8 cellular contexts compared by ENCODE assay signal in the genomic region with DNA sequence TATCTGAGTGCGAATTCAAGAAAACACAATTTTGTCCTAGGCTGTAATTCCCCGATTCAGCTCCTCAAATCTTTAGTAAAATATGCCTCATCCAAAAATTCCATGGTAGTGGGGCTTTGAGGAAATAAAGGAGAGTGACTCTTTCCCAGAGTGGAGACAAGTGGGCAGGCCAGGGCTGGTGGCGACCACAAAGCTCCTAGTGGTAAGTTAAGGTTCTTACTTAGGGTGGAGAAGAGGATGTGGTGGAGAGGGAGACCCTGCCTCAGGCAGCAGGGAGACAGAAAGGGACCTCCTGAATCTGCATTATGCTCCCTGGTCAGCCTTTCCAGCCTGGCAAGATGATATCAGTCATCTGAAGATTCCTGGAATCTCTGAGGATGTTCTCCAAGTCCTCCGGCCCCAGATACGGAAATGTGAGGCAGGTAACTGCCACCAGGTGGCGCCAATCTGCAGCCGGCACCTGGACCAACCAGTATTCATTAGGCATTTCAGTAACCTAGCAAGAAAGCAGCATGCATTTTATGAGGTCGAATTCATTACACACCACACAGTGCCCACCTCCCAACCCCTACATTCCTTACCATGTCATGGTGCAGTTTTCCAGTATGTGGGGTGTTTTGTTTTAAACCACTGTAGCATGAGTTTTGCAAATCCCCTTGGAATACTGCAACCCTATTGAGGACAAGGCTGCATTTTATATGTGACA.
DNase-seq lines count a peak whose midpoint lies in the region; ATAC-seq, FAIRE-seq and TF ChIP-seq lines count a peak whose summit lies in the region.

No MANE protein-coding gene starts in this region.

- POLR2A ChIA-PET in CD4-positive, alpha-beta T cell (lab: Charles Lee) = no interaction called here

- ATAC-seq in CD4-positive, alpha-beta T cell (ENCODE audit: poor library complexity) = no peak
- ATAC-seq in GM18517 (IDR thresholded peaks at IDR 0.05; ENCODE audit: unreplicated experiment) = no peak

- no peaks in the 10 kb centered on the region for H3K9me3 ChIP-seq in CD4-positive, alpha-beta T cell (ENCODE audit: control insufficient read depth, low read length)
- H3K9me3 ChIP-seq in hepatocyte (ENCODE audit: low read depth) = no peaks in the 10 kb centered on the region

- H2AFZ ChIP-seq in hepatocyte = no peak overlapping the region

- H3K27ac Mint-ChIP-seq in CD4-positive, alpha-beta T cell = no peak overlapping the region
- H3K27ac Mint-ChIP-seq in activated naive CD8-positive, alpha-beta T cell treated with anti-CD3 and anti-CD28 coated beads for 36 hours = no peak overlapping the region

- 45% methylated on average over 8 of the region's 8 CpGs for WGBS in hepatocyte (ENCODE audit: low lambda C conversion rate, missing lambda C conversion rate)

- H3K36me3 Mint-ChIP-seq in CD4-positive, alpha-beta T cell (ENCODE audit: low read depth) = no peaks in the 10 kb centered on the region
- H3K36me3 Mint-ChIP-seq in activated naive CD8-positive, alpha-beta T cell treated with anti-CD3 and anti-CD28 coated beads for 36 hours = no peaks in the 10 kb centered on the region

- peak; percentile 42 for FAIRE-seq in GM19239 (lab: Jason Lieb, UNC)

- H3K4me2 ChIP-seq in hepatocyte = no peak overlapping the region

- intact Hi-C loops in CD4-positive, alpha-beta T cell (cut with DNase I, micrococcal nuclease) = loop anchor here (2.0 to 10.0 kb wide), 5 partner anchors 148 to 544 kb away; no protein-coding TSS in a partner anchor

- H3K4me1 ChIP-seq in hepatocyte (ENCODE audit: insufficient read depth) = no peaks in the 10 kb centered on the region

- no peaks in the 10 kb centered on the region for H4K20me1 ChIP-seq in hepatocyte (ENCODE audit: insufficient read depth, poor library complexity, severe bottlenecking)

- no peaks in the 10 kb centered on the region for H3K79me2 ChIP-seq in hepatocyte

- CTCF ChIA-PET in CD4-positive, alpha-beta T cell (lab: Charles Lee) = interaction anchor here (0.9 to 1.4 kb wide), 2 partner anchors 21 to 36 kb away, joined by 3 to 4 read pairs; no protein-coding TSS in a partner anchor

- H3K36me3 ChIP-seq in hepatocyte (replicated peaks; ENCODE audit: insufficient read depth, low read depth) = no peaks in the 10 kb centered on the region

- in situ Hi-C loops in SK-MEL-5 (cut with HindIII; ENCODE audit: low pct_unique_long_range_greater_than_20kb, low sequenced_read_pairs) = no loop called here

- TF ChIP-seq CTCF in CD4-positive, alpha-beta T cell (IDR thresholded peaks at IDR 0.05) = peak; percentile 83
- peak; percentile 77 for TF ChIP-seq CTCF in hepatocyte (IDR thresholded peaks at IDR 0.05; ENCODE audit: poor library complexity)

- peak; percentile 8 to 49 (median 24) for DNase-seq in CD4-positive, alpha-beta T cell
- DNase-seq in GM19239 (ENCODE audit: insufficient read length, low spot score) (peak; percentile 38), HUDEP-2 (lab: John Stamatoyannopoulos, UW; ENCODE audit: unreplicated experiment in 76 of 76) (peak in 44 of 76 experiments; percentile 1 to 62 (median 20)), SK-MEL-5 (ENCODE audit: low read depth, low spot score) (peak; percentile 73), hepatocyte (ENCODE audit: low spot score) (peak; percentile 61)
- peak; percentile 48 for DNase-seq in activated naive CD8-positive, alpha-beta T cell treated with anti-CD3 and anti-CD28 coated beads for 36 hours
- peak; percentile 15 to 37 (median 21) for DNase-seq in stimulated activated CD4-positive, alpha-beta T cell treated with anti-CD3 and anti-CD28 coated beads, Interleukin-12 subunit alpha, Interleukin-12 subunit beta, amount 100 ng/mL, for 48 hours (ENCODE audit: low read depth in 2 of 3, low spot score in 1 of 3)

- H3K27me3 ChIP-seq in CD4-positive, alpha-beta T cell (ENCODE audit: control insufficient read depth, insufficient read depth, low read length) = no peaks in the 10 kb centered on the region
- H3K27me3 ChIP-seq in hepatocyte = no peaks in the 10 kb centered on the region

- H3K27ac ChIP-seq in CD4-positive, alpha-beta T cell (ENCODE audit: low read depth, low read length) = no peak overlapping the region
- no peak overlapping the region for H3K27ac ChIP-seq in hepatocyte

- H3K4me1 Mint-ChIP-seq in CD4-positive, alpha-beta T cell (ENCODE audit: low read depth) = no peaks in the 10 kb centered on the region
- no peaks in the 10 kb centered on the region for H3K4me1 Mint-ChIP-seq in activated naive CD8-positive, alpha-beta T cell treated with anti-CD3 and anti-CD28 coated beads for 36 hours

- H3K27me3 Mint-ChIP-seq in CD4-positive, alpha-beta T cell = peaks cover 6% of the 10 kb centered on the region
- no peaks in the 10 kb centered on the region for H3K27me3 Mint-ChIP-seq in activated naive CD8-positive, alpha-beta T cell treated with anti-CD3 and anti-CD28 coated beads for 36 hours

- H3K4me3 ChIP-seq in hepatocyte = no peak overlapping the region

- no peaks in the 10 kb centered on the region for H3K9me2 ChIP-seq in hepatocyte (replicated peaks; ENCODE audit: insufficient read depth)

- H3K4me3 Mint-ChIP-seq in CD4-positive, alpha-beta T cell = no peak overlapping the region
- H3K4me3 Mint-ChIP-seq in activated naive CD8-positive, alpha-beta T cell treated with anti-CD3 and anti-CD28 coated beads for 36 hours = no peak overlapping the region

- H3K9me3 Mint-ChIP-seq in CD4-positive, alpha-beta T cell = no peaks in the 10 kb centered on the region
- H3K9me3 Mint-ChIP-seq in activated naive CD8-positive, alpha-beta T cell treated with anti-CD3 and anti-CD28 coated beads for 36 hours = peaks cover 2% of the 10 kb centered on the region

Comparison
In these comparisons a context has a peak if more than half of its experiments do, and no peak if none do; other contexts are left out.
1. DNase-seq: peak in every context shown above with its lines; median percentile 73 in SK-MEL-5; 61 in hepatocyte; 48 in activated naive CD8-positive, alpha-beta T cell treated with anti-CD3 and anti-CD28 coated beads for 36 hours; 38 in GM19239; 24 in CD4-positive, alpha-beta T cell; 21 in stimulated activated CD4-positive, alpha-beta T cell treated with anti-CD3 and anti-CD28 coated beads, Interleukin-12 subunit alpha, Interleukin-12 subunit beta, amount 100 ng/mL, for 48 hours; 20 in HUDEP-2.